In the genomic region with DNA sequence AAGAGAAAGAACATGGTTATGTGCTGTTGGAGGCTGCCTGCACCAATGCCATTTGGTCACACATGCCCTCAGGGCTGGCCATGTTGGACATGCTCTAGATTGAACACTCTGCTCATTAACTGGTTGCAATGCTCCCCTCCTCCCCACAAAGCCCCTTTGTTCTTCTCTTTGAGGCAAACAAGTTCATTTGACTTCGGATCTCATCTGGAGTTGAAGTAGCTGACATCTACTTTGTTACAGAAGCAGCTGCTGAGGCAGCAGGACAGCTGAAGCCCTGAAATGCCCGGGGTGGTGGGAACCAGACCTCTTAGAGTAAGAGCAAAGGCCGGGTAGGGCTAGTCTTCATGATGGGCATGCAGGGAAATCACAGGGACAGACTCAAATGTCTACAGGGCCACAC, we compare ENCODE assay signal across 11 cellular contexts.
A peak's percentile ranks its signal among the peaks of the same experiment; 100 is the strongest.
DNase-seq lines count a peak whose midpoint lies in the region; TF ChIP-seq lines count a peak whose summit lies in the region.
"Had no signal": no experiment of that assay in that cellular context is flagged by ENCODE, and none has a peak within 500 bp of the region (broad histone marks: within the 10 kb centered on the region; RNA-seq: fewer than 3 reads in every experiment).

No MANE protein-coding gene starts in this region.

- H3K36me3 Mint-ChIP-seq in neural crest cell (ENCODE audit: low read depth): no peaks in the 10 kb centered on the region
- H3K36me3 Mint-ChIP-seq: CD14-positive monocyte had no signal

- H3K4me1 Mint-ChIP-seq in neural crest cell: peaks cover 24% of the 10 kb centered on the region

- H3K27me3 Mint-ChIP-seq in neural crest cell (ENCODE audit: low read depth): no peaks in the 10 kb centered on the region

- peaks cover 5% of the 10 kb centered on the region for H3K9me3 Mint-ChIP-seq in neural crest cell
- H3K9me3 Mint-ChIP-seq: CD14-positive monocyte, H9 had no signal

- no peak overlapping the region for H3K4me3 Mint-ChIP-seq in neural crest cell
- H3K4me3 Mint-ChIP-seq: CD14-positive monocyte, H9 had no signal

- H3K27ac Mint-ChIP-seq in neural crest cell (ENCODE audit: unreplicated experiment): peak overlapping the region; percentile 79
- H3K27ac Mint-ChIP-seq: CD14-positive monocyte, H9 had no signal

- TF ChIP-seq CTCF in neural crest cell (conservative IDR thresholded peaks at IDR 0.05): no peak

- DNase-seq in Ammon's horn (ENCODE audit: low spot score) (peak; percentile 60), RPMI7951 (ENCODE audit: low read depth) (peak; percentile 19), globus pallidus (ENCODE audit: low spot score) (peak; percentile 76), neural crest cell (ENCODE audit: low read depth, low spot score) (peak; percentile 32), hepatic stellate cell (ENCODE audit: low spot score) (no peak), glomerular visceral epithelial cell (ENCODE audit: extremely low spot score) (no peak), T-helper 9 cell (no peak)
- no peak for DNase-seq in activated effector memory CD4-positive, alpha-beta T cell treated with anti-CD3 and anti-CD28 coated beads, Interleukin-2, amount 50 U/mL, for 16 hours
- DNase-seq: H9, NCI-H187 had no signal

Comparison
In these comparisons a context has a peak if more than half of its experiments do, and no peak if none do; other contexts are left out.
1. DNase-seq: peak in Ammon's horn (single experiment), RPMI7951 (single experiment), globus pallidus (single experiment) and neural crest cell (single experiment); none in hepatic stellate cell (single experiment), glomerular visceral epithelial cell (single experiment), T-helper 9 cell (single experiment) and activated effector memory CD4-positive, alpha-beta T cell treated with anti-CD3 and anti-CD28 coated beads, Interleukin-2, amount 50 U/mL, for 16 hours (single experiment).